17 cellular contexts compared by ENCODE assay signal in genomic region chr4:172061204-172061603, GRCh38.
A peak's percentile ranks its signal among the peaks of the same experiment; 100 is the strongest.
DNase-seq lines count a peak whose midpoint lies in the region; ATAC-seq lines count a peak whose summit lies in the region.
"Had no signal": no experiment of that assay in that cellular context is flagged by ENCODE, and none has a peak within 500 bp of the region (broad histone marks: within the 10 kb centered on the region; RNA-seq: fewer than 3 reads in every experiment).

No MANE protein-coding gene starts in this region.

- H3K36me3 Mint-ChIP-seq in activated CD4-positive, alpha-beta T cell treated with anti-CD3 and anti-CD28 coated beads, Interleukin-2, amount 10 ng/mL, durations not matched to agents 7 days and 5 days (ENCODE audit: low read depth): no peaks in the 10 kb centered on the region

- DNase-seq in foreskin melanocyte: peak; percentile 70
- DNase-seq in activated CD4-positive, alpha-beta T cell treated with anti-CD3 and anti-CD28 coated beads, Interleukin-2, amount 10 ng/mL, durations not matched to agents 7 days and 5 days: no peak
- DNase-seq in stimulated activated naive CD8-positive, alpha-beta T cell treated with anti-CD3 and anti-CD28 coated beads, Interleukin-15, amount 100 ng/mL, for 72 hours: no peak
- DNase-seq: activated CD4-positive, alpha-beta T cell treated with anti-CD3 and anti-CD28 coated beads for 1 hour; activated gamma-delta T cell; amniotic stem cell; Calu3; caudate nucleus; left lung; NCI-H2171 had no signal

- CTCF ChIA-PET in activated CD4-positive, alpha-beta T cell treated with anti-CD3 and anti-CD28 coated beads, Interleukin-2, amount 10 ng/mL, durations not matched to agents 7 days and 5 days (lab: Charles Lee): no interaction called here

- POLR2A ChIA-PET in activated CD4-positive, alpha-beta T cell treated with anti-CD3 and anti-CD28 coated beads, Interleukin-2, amount 10 ng/mL, durations not matched to agents 7 days and 5 days (lab: Charles Lee): interaction anchor here (0.6 kb wide), 1 partner anchor 152 kb away, joined by 3 read pairs; no protein-coding TSS in a partner anchor

- no peaks in the 10 kb centered on the region for H3K27me3 Mint-ChIP-seq in activated CD4-positive, alpha-beta T cell treated with anti-CD3 and anti-CD28 coated beads, Interleukin-2, amount 10 ng/mL, durations not matched to agents 7 days and 5 days
- H3K27me3 Mint-ChIP-seq in stimulated activated naive CD8-positive, alpha-beta T cell treated with anti-CD3 and anti-CD28 coated beads, Interleukin-15, amount 100 ng/mL, for 72 hours: no peaks in the 10 kb centered on the region
- H3K27me3 Mint-ChIP-seq: B cell had no signal

- H3K4me3 Mint-ChIP-seq in activated CD4-positive, alpha-beta T cell treated with anti-CD3 and anti-CD28 coated beads, Interleukin-2, amount 10 ng/mL, durations not matched to agents 7 days and 5 days: no peak overlapping the region
- no peak overlapping the region for H3K4me3 Mint-ChIP-seq in stimulated activated naive CD8-positive, alpha-beta T cell treated with anti-CD3 and anti-CD28 coated beads, Interleukin-15, amount 100 ng/mL, for 72 hours
- H3K4me3 Mint-ChIP-seq: B cell, GM23338 had no signal

- H3K4me1 Mint-ChIP-seq in activated CD4-positive, alpha-beta T cell treated with anti-CD3 and anti-CD28 coated beads, Interleukin-2, amount 10 ng/mL, durations not matched to agents 7 days and 5 days: no peaks in the 10 kb centered on the region
- H3K4me1 Mint-ChIP-seq in stimulated activated naive CD8-positive, alpha-beta T cell treated with anti-CD3 and anti-CD28 coated beads, Interleukin-15, amount 100 ng/mL, for 72 hours: no peaks in the 10 kb centered on the region
- H3K4me1 Mint-ChIP-seq: B cell had no signal

- ATAC-seq in GM18907 (IDR thresholded peaks at IDR 0.05; ENCODE audit: unreplicated experiment) (peak; percentile 81), GM21576 (IDR thresholded peaks at IDR 0.05; ENCODE audit: unreplicated experiment) (peak; percentile 69), HG03045 (IDR thresholded peaks at IDR 0.05; ENCODE audit: unreplicated experiment) (peak; percentile 60)
- no peak for ATAC-seq in stimulated activated naive CD8-positive, alpha-beta T cell treated with anti-CD3 and anti-CD28 coated beads, Interleukin-15, amount 100 ng/mL, for 72 hours
- no peak for ATAC-seq in activated CD4-positive, CD25-positive, alpha-beta regulatory T cell treated with anti-CD3 and anti-CD28 coated beads, Interleukin-2, amount 50 U/mL, for 24 hours
- ATAC-seq: GM23338, left lung, Panc1 had no signal

- peaks cover 2% of the 10 kb centered on the region for H3K9me3 Mint-ChIP-seq in activated CD4-positive, alpha-beta T cell treated with anti-CD3 and anti-CD28 coated beads, Interleukin-2, amount 10 ng/mL, durations not matched to agents 7 days and 5 days
- H3K9me3 Mint-ChIP-seq in stimulated activated naive CD8-positive, alpha-beta T cell treated with anti-CD3 and anti-CD28 coated beads, Interleukin-15, amount 100 ng/mL, for 72 hours: peaks cover 3 to 15% of the 10 kb centered on the region in 2 donors

- H3K27ac Mint-ChIP-seq in activated CD4-positive, alpha-beta T cell treated with anti-CD3 and anti-CD28 coated beads, Interleukin-2, amount 10 ng/mL, durations not matched to agents 7 days and 5 days: no peak overlapping the region
- H3K27ac Mint-ChIP-seq in stimulated activated naive CD8-positive, alpha-beta T cell treated with anti-CD3 and anti-CD28 coated beads, Interleukin-15, amount 100 ng/mL, for 72 hours: no peak overlapping the region
- H3K27ac Mint-ChIP-seq: B cell, GM23338 had no signal

Comparison
In these comparisons a context has a peak if more than half of its experiments do, and no peak if none do; other contexts are left out.
1. ATAC-seq: peak in GM18907 (single experiment), GM21576 (single experiment) and HG03045 (single experiment); none in stimulated activated naive CD8-positive, alpha-beta T cell treated with anti-CD3 and anti-CD28 coated beads, Interleukin-15, amount 100 ng/mL, for 72 hours (single experiment) and activated CD4-positive, CD25-positive, alpha-beta regulatory T cell treated with anti-CD3 and anti-CD28 coated beads, Interleukin-2, amount 50 U/mL, for 24 hours (0 of 2).